Comparison of ENCODE assay signal across 14 cellular contexts in genomic region chr9:111915425-111915758, GRCh38. TPM values are rescaled to one million over a fixed set of nuclear protein-coding genes. Genes with fewer than 3 reads are reported as not detected.
A peak's percentile ranks its signal among the peaks of the same experiment; 100 is the strongest.
DNase-seq lines count a peak whose midpoint lies in the region; ATAC-seq and TF ChIP-seq lines count a peak whose summit lies in the region.
"Had no signal": no experiment of that assay in that cellular context is flagged by ENCODE, and none has a peak within 500 bp of the region (broad histone marks: within the 10 kb centered on the region; RNA-seq: fewer than 3 reads in every experiment).

No MANE protein-coding gene starts in this region.

- DNase-seq in GM06990 (ENCODE audit: extremely low read depth, insufficient read length) (no peak), left cardiac atrium (no peak), NCI-H2029 (lab: John Stamatoyannopoulos, UW) (no peak)
- no peak for DNase-seq in naive thymus-derived CD8-positive, alpha-beta T cell
- DNase-seq: activated CD4-positive, alpha-beta T cell treated with anti-CD3 and anti-CD28 coated beads for 48 hours; hypothalamus; left ventricle myocardium inferior; Peyer's patch; right lobe of liver had no signal

- peaks cover 61% of the 10 kb centered on the region for H3K36me3 Mint-ChIP-seq in activated T-helper 17 cell treated with anti-CD3 and anti-CD28 coated beads, Interleukin-2, amount 50 U/mL, for 72 hours (ENCODE audit: low read depth)
- peaks cover 0 to 46% (median 18%) of the 10 kb centered on the region in 3 donors for H3K36me3 Mint-ChIP-seq in naive thymus-derived CD8-positive, alpha-beta T cell

- H3K9me3 ChIP-seq in HEK293 (ENCODE audit: control insufficient read depth, insufficient read depth, low read depth, low read length) = no peaks in the 10 kb centered on the region
- H3K9me3 ChIP-seq: left ventricle myocardium inferior, Peyer's patch, right lobe of liver had no signal

- peak; percentile 57 for ATAC-seq in activated T-helper 17 cell treated with anti-CD3 and anti-CD28 coated beads, Interleukin-2, amount 50 U/mL, for 72 hours (replicated peaks)
- no peak for ATAC-seq in naive thymus-derived CD8-positive, alpha-beta T cell
- ATAC-seq in left cardiac atrium = no peak
- ATAC-seq in HG03039 (IDR thresholded peaks at IDR 0.05; ENCODE audit: unreplicated experiment) = no peak
- ATAC-seq: HCT116 had no signal

- CTCF ChIA-PET in HEK293 (lab: Yijun Ruan, JAX) = interaction anchor here (0.7 to 1.7 kb wide), 3 partner anchors 45 to 424 kb away, joined by 3 to 5 read pairs (median 3); no protein-coding TSS in a partner anchor

- POLR2A ChIA-PET in HEK293 (lab: Yijun Ruan, JAX) = no interaction called here
- POLR2A ChIA-PET in naive thymus-derived CD8-positive, alpha-beta T cell (lab: Charles Lee) = interaction anchor here (0.9 to 3.1 kb wide), 2 partner anchors 12 to 19 kb away, joined by 4 to 14 read pairs; partner anchors contain the start of gene UGCG

- H3K27ac ChIP-seq in HEK293 (ENCODE audit: extremely low read depth, low read depth, low read length) = no peak overlapping the region
- H3K27ac ChIP-seq: left ventricle myocardium inferior, neural progenitor cell, right lobe of liver had no signal

- H3K4me1 Mint-ChIP-seq in activated T-helper 17 cell treated with anti-CD3 and anti-CD28 coated beads, Interleukin-2, amount 50 U/mL, for 72 hours = peaks cover 39% of the 10 kb centered on the region
- peaks cover 32 to 73% (median 55%) of the 10 kb centered on the region in 4 donors for H3K4me1 Mint-ChIP-seq in naive thymus-derived CD8-positive, alpha-beta T cell
- H3K4me1 Mint-ChIP-seq: neural progenitor cell had no signal

- H3K4me3 ChIP-seq in GM06990 (replicated peaks; ENCODE audit: low read depth, low read length) = peak overlapping the region; percentile 7; the same call in 1 of the 2 replicates
- no peak overlapping the region for H3K4me3 ChIP-seq in HEK293 (ENCODE audit: low read depth, low read length)
- H3K4me3 ChIP-seq: left ventricle myocardium inferior, neural progenitor cell, Peyer's patch had no signal

- no peak for TF ChIP-seq CTCF in GM06990 (IDR thresholded peaks at IDR 0.05; ENCODE audit: insufficient read depth, low read length, poor library complexity, severe bottlenecking)
- no peak for TF ChIP-seq CTCF in HEK293 (tag by site-specific recombination; IDR thresholded peaks at IDR 0.05)

- H3K9me3 Mint-ChIP-seq in activated T-helper 17 cell treated with anti-CD3 and anti-CD28 coated beads, Interleukin-2, amount 50 U/mL, for 72 hours = no peaks in the 10 kb centered on the region
- H3K9me3 Mint-ChIP-seq in naive thymus-derived CD8-positive, alpha-beta T cell = no peaks in the 10 kb centered on the region
- H3K9me3 Mint-ChIP-seq: neural progenitor cell had no signal

- H3K27me3 Mint-ChIP-seq in activated T-helper 17 cell treated with anti-CD3 and anti-CD28 coated beads, Interleukin-2, amount 50 U/mL, for 72 hours = no peaks in the 10 kb centered on the region
- no peaks in the 10 kb centered on the region for H3K27me3 Mint-ChIP-seq in naive thymus-derived CD8-positive, alpha-beta T cell

- H3K4me1 ChIP-seq in HEK293 (ENCODE audit: control insufficient read depth, insufficient read depth, low read length) = peaks cover 10% of the 10 kb centered on the region
- H3K4me1 ChIP-seq: neural progenitor cell had no signal

- peak overlapping the region; percentile 66 for H3K4me3 Mint-ChIP-seq in activated T-helper 17 cell treated with anti-CD3 and anti-CD28 coated beads, Interleukin-2, amount 50 U/mL, for 72 hours
- H3K4me3 Mint-ChIP-seq in naive thymus-derived CD8-positive, alpha-beta T cell = peak overlapping the region in 6 of 10 donors; percentile 48 to 63 (median 56)
- H3K4me3 Mint-ChIP-seq: neural progenitor cell had no signal

- H3K36me3 ChIP-seq in GM06990 (ENCODE audit: control insufficient read depth, insufficient read depth, low read length) (peaks cover 2% of the 10 kb centered on the region; the same call in 1 of the 2 replicates), HEK293 (ENCODE audit: control insufficient read depth in 2 of 2, insufficient read depth in 1 of 2, low read length in 2 of 2) (peaks cover 3 to 7% of the 10 kb centered on the region in 2 experiments; a peak in 2 of 3 replicates)
- H3K36me3 ChIP-seq: right lobe of liver had no signal

- intact Hi-C loops in left cardiac atrium (cut with DNase I) = no loop called here

- H3K27me3 ChIP-seq in GM06990 (replicated peaks; ENCODE audit: control insufficient read depth, insufficient read depth, low read length) = no peaks in the 10 kb centered on the region
- H3K27me3 ChIP-seq: neural progenitor cell, Peyer's patch, right lobe of liver had no signal

- H3K27ac Mint-ChIP-seq in activated T-helper 17 cell treated with anti-CD3 and anti-CD28 coated beads, Interleukin-2, amount 50 U/mL, for 72 hours = peak overlapping the region; percentile 87
- H3K27ac Mint-ChIP-seq in naive thymus-derived CD8-positive, alpha-beta T cell = peak overlapping the region in 2 of 10 donors; percentile 43 to 47
- H3K27ac Mint-ChIP-seq: neural progenitor cell had no signal

TF ChIP-seq in HEK293, 187 proteins besides CTCF, POLR2A, EP300 and RAD21:
- no peak for TF ChIP-seq ZBTB17 (tag by site-specific recombination; IDR thresholded peaks at IDR 0.05)
- TF ChIP-seq, protein P1, sequence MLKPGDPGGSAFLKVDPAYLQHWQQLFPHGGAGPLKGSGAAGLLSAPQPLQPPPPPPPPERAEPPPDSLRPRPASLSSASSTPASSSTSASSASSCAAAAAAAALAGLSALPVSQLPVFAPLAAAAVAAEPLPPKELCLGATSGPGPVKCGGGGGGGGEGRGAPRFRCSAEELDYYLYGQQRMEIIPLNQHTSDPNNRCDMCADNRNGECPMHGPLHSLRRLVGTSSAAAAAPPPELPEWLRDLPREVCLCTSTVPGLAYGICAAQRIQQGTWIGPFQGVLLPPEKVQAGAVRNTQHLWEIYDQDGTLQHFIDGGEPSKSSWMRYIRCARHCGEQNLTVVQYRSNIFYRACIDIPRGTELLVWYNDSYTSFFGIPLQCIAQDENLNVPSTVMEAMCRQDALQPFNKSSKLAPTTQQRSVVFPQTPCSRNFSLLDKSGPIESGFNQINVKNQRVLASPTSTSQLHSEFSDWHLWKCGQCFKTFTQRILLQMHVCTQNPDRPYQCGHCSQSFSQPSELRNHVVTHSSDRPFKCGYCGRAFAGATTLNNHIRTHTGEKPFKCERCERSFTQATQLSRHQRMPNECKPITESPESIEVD (tag by site-specific recombination; IDR thresholded peaks at IDR 0.05) = 0 out of 2 replicates have a peak, but pooled peaks have one; percentile 2
TF ChIP-seq in HEK293: peak in this region for 1.

RNA-seq across cellular contexts. Expression of gene UGCG, which starts 18.8 kb away (rescaled TPM):
- total RNA-seq in activated T-helper 17 cell treated with anti-CD3 and anti-CD28 coated beads, Interleukin-2, amount 50 U/mL, for 72 hours = 10 to 100 TPM; 15.1 to 15.8 TPM
- 10 to 100 TPM; 15.6 to 21.6 TPM for total RNA-seq in naive thymus-derived CD8-positive, alpha-beta T cell
- 1 to 10 TPM; 5.7 to 7.8 (median 6.1) TPM for polyA plus RNA-seq in naive thymus-derived CD8-positive, alpha-beta T cell
- total RNA-seq in left cardiac atrium = 10 to 100 TPM; 12.7 to 21.1 TPM
